Comparison of ENCODE assay signal across 37 cellular contexts in the genomic region with DNA sequence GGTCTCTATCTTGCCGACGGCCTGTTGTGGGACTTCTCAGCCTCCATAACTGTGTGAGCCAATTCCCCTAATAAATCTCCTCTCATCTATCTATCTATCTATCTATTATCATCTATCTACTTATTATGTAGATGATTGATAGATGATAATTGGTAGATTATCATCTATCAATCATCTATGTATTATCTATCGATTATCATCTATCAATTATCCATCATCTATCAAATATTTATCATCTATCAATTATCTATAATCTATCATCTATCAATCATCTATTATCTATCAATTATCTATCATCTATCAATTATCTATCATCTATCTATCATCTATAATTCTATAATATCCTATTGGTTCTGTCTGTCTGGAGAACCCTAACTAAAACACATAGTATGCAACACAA. TPM values are rescaled to one million over a fixed set of nuclear protein-coding genes. Genes with fewer than 3 reads are reported as not detected.
DNase-seq lines count a peak whose midpoint lies in the region; ATAC-seq, FAIRE-seq and TF ChIP-seq lines count a peak whose summit lies in the region.
"Had no signal": no experiment of that assay in that cellular context is flagged by ENCODE, and none has a peak within 500 bp of the region (broad histone marks: within the 10 kb centered on the region; RNA-seq: fewer than 3 reads in every experiment).

No MANE protein-coding gene starts in this region.

- BruUV-seq in K562 (replicated peaks; lab: Mats Ljungman, UMichigan) = no TSS peak

- H3K9ac ChIP-seq in K562 (ENCODE audit: insufficient read depth in 1 of 2, low read depth in 2 of 2, low read length in 2 of 2) = no peak overlapping the region
- H3K9ac ChIP-seq: BLaER1; BLaER1 treated with 17β-estradiol and CSF1 and Interleukin-3, amounts not matched to agents 10 nM and 100 nM had no signal

- no peaks in the 10 kb centered on the region for H3K36me3 ChIP-seq in K562 (ENCODE audit: control insufficient read depth, insufficient read depth, low read length)
- H3K36me3 ChIP-seq: BLaER1; BLaER1 treated with 17β-estradiol and CSF1 and Interleukin-3, amounts not matched to agents 10 nM and 100 nM had no signal

- no peak for TF ChIP-seq POLR2A in K562 (conservative IDR thresholded peaks at IDR 0.05)

- TF ChIP-seq CTCF in K562 (IDR thresholded peaks at IDR 0.05 in 2 of 3, conservative IDR thresholded peaks at IDR 0.05 in 1 of 3; ENCODE audit: insufficient read depth in 2 of 3, low read depth in 1 of 3, low read length in 3 of 3) = no peak

- no peak for TF ChIP-seq RAD21 in K562 (CRISPR knock-in tag; conservative IDR thresholded peaks at IDR 0.05 in 1 of 2, IDR thresholded peaks at IDR 0.05 in 1 of 2)

- DNase-seq in K562 (ENCODE audit: extremely low read depth in 1 of 4, low spot score in 3 of 4) (no peak), occipital lobe (lab: John Stamatoyannopoulos, UW) (no peak)
- DNase-seq: 8988T; ACHN; AML-193; BE2C; C1 segment of cervical spinal cord; Caco-2; Calu3; CD4-positive, alpha-beta memory T cell; CD4-positive, alpha-beta T cell; CD4-positive, CD25-positive, alpha-beta regulatory T cell; CD8-positive, alpha-beta memory T cell; CD8-positive, alpha-beta T cell; COR-L47; DMS 273 treated with DMSO at 0.1 percent for 48 hours; DMS153; DMS53; DMS79; DMS79 treated with DMSO at 0.1 percent for 48 hours; DND-41; EL had no signal

- H3K4me2 ChIP-seq in K562 (ENCODE audit: insufficient read depth, low read length) = no peak overlapping the region
- H3K4me2 ChIP-seq: A549; BLaER1; BLaER1 treated with 17β-estradiol and CSF1 and Interleukin-3, amounts not matched to agents 10 nM and 100 nM had no signal

- no peak overlapping the region for H3K4me3 ChIP-seq in K562
- H3K4me3 ChIP-seq: A549; BLaER1; BLaER1 treated with 17β-estradiol and CSF1 and Interleukin-3, amounts not matched to agents 10 nM and 100 nM had no signal

- H3K79me2 ChIP-seq in K562 (ENCODE audit: control insufficient read depth, insufficient read depth, low read length) = no peaks in the 10 kb centered on the region

- CTCF ChIA-PET in K562 (lab: Yijun Ruan, JAX; ENCODE audit: low intra/inter-chr PET ratio) = no interaction called here

- no peaks in the 10 kb centered on the region for H3K4me1 ChIP-seq in K562 (replicated peaks in 1 of 2; ENCODE audit: control insufficient read depth in 2 of 2, insufficient read depth in 2 of 2, low read length in 2 of 2)
- H3K4me1 ChIP-seq: A549; BE2C; BLaER1; BLaER1 treated with 17β-estradiol and CSF1 and Interleukin-3, amounts not matched to agents 10 nM and 100 nM; Caco-2 had no signal

- no peak for ATAC-seq in K562
- no peak for ATAC-seq in activated CD4-positive, CD25-positive, alpha-beta regulatory T cell treated with anti-CD3 and anti-CD28 coated beads, Interleukin-2, amount 50 U/mL, for 24 hours
- ATAC-seq: A549; CD8-positive, alpha-beta T cell had no signal

- in situ Hi-C loops in K562 (cut with MboI) = no loop called here

- no peak for TF ChIP-seq EP300 in K562 (IDR thresholded peaks at IDR 0.05; ENCODE audit: low read length)

- POLR2A ChIA-PET in K562 (lab: Yijun Ruan, JAX) = no interaction called here

- no peaks in the 10 kb centered on the region for H3K27me3 ChIP-seq in K562 (ENCODE audit: control insufficient read depth in 2 of 2, insufficient read depth in 2 of 2, low read length in 2 of 2)
- H3K27me3 ChIP-seq: BE2C; BLaER1; BLaER1 treated with 17β-estradiol and CSF1 and Interleukin-3, amounts not matched to agents 10 nM and 100 nM had no signal

- FAIRE-seq in K562 (lab: Jason Lieb, UNC) (no peak), colon (lab: Jason Lieb, UNC) (peak; percentile 10)
- FAIRE-seq: A204.1, A549, D721Med had no signal

- intact Hi-C loops in K562 (cut with micrococcal nuclease) = no loop called here

- no peaks in the 10 kb centered on the region for H3K9me3 ChIP-seq in K562 (replicated peaks; ENCODE audit: control insufficient read depth, insufficient read depth, low read depth, low read length)
- H3K9me3 ChIP-seq: A549, Caco-2 had no signal

- WGBS in K562 (ENCODE audit: insufficient coverage, low coverage, missing lambda C conversion rate) = 0% methylated on average over 3 of the region's 3 CpGs

- H4K20me1 ChIP-seq in K562 (replicated peaks; ENCODE audit: control insufficient read depth, insufficient read depth, low read length) = no peaks in the 10 kb centered on the region
- H4K20me1 ChIP-seq: BLaER1; BLaER1 treated with 17β-estradiol and CSF1 and Interleukin-3, amounts not matched to agents 10 nM and 100 nM had no signal

- no peak overlapping the region for H2AFZ ChIP-seq in K562 (ENCODE audit: low read depth, low read length)

- no peaks in the 10 kb centered on the region for H3K9me1 ChIP-seq in K562 (ENCODE audit: control insufficient read depth, insufficient read depth, low read length)

- no peak overlapping the region for H3K27ac ChIP-seq in K562 (ENCODE audit: extremely low read depth, low read depth, low read length)
- H3K27ac ChIP-seq: 22Rv1; A549; BLaER1; BLaER1 treated with 17β-estradiol and CSF1 and Interleukin-3, amounts not matched to agents 10 nM and 100 nM; C4-2B had no signal

TF ChIP-seq in K562, 482 proteins besides CTCF, POLR2A, EP300 and RAD21:
- TF ChIP-seq, protein P1, sequence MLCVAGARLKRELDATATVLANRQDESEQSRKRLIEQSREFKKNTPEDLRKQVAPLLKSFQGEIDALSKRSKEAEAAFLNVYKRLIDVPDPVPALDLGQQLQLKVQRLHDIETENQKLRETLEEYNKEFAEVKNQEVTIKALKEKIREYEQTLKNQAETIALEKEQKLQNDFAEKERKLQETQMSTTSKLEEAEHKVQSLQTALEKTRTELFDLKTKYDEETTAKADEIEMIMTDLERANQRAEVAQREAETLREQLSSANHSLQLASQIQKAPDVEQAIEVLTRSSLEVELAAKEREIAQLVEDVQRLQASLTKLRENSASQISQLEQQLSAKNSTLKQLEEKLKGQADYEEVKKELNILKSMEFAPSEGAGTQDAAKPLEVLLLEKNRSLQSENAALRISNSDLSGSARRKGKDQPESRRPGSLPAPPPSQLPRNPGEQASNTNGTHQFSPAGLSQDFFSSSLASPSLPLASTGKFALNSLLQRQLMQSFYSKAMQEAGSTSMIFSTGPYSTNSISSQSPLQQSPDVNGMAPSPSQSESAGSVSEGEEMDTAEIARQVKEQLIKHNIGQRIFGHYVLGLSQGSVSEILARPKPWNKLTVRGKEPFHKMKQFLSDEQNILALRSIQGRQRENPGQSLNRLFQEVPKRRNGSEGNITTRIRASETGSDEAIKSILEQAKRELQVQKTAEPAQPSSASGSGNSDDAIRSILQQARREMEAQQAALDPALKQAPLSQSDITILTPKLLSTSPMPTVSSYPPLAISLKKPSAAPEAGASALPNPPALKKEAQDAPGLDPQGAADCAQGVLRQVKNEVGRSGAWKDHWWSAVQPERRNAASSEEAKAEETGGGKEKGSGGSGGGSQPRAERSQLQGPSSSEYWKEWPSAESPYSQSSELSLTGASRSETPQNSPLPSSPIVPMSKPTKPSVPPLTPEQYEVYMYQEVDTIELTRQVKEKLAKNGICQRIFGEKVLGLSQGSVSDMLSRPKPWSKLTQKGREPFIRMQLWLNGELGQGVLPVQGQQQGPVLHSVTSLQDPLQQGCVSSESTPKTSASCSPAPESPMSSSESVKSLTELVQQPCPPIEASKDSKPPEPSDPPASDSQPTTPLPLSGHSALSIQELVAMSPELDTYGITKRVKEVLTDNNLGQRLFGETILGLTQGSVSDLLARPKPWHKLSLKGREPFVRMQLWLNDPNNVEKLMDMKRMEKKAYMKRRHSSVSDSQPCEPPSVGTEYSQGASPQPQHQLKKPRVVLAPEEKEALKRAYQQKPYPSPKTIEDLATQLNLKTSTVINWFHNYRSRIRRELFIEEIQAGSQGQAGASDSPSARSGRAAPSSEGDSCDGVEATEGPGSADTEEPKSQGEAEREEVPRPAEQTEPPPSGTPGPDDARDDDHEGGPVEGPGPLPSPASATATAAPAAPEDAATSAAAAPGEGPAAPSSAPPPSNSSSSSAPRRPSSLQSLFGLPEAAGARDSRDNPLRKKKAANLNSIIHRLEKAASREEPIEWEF (CRISPR knock-in tag; IDR thresholded peaks at IDR 0.05) = peak; percentile 98
- TF ChIP-seq, protein P2, sequence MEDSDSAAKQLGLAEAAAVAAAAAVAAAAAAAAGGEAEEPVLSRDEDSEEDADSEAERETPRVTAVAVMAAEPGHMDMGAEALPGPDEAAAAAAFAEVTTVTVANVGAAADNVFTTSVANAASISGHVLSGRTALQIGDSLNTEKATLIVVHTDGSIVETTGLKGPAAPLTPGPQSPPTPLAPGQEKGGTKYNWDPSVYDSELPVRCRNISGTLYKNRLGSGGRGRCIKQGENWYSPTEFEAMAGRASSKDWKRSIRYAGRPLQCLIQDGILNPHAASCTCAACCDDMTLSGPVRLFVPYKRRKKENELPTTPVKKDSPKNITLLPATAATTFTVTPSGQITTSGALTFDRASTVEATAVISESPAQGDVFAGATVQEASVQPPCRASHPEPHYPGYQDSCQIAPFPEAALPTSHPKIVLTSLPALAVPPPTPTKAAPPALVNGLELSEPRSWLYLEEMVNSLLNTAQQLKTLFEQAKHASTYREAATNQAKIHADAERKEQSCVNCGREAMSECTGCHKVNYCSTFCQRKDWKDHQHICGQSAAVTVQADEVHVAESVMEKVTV (CRISPR knock-in tag; IDR thresholded peaks at IDR 0.05) = no peak

RNA-seq across cellular contexts. Expression of a gene that starts 33.5 kb away (rescaled TPM):
- not detected in 2 replicates for total RNA-seq in K562 (2011; cell fraction: chromatin; rRNA removed; ENCODE audit: low replicate concordance)
- total RNA-seq in K562 (2011; cell fraction: nucleolus; rRNA removed) = not detected in 2 replicates
- total RNA-seq in K562 (2011; cell fraction: nucleoplasm; rRNA removed) = not detected in 2 replicates
- not detected in 2 replicates for total RNA-seq in K562 (2014; rRNA removed)
- not detected in 2 replicates for total RNA-seq in K562 (2014; rRNA removed; fragmentation: Illumina TruSeq; extraction: Trizol)
- not detected in 2 replicates for total RNA-seq in K562 (2015; rRNA removed; fragmentation: Illumina TruSeq; extraction: Trizol)
- total RNA-seq in K562 (2021) = not detected in 2 replicates
- polyA plus RNA-seq in K562 (2011; rRNA removed) = not detected in 2 replicates
- polyA plus RNA-seq in K562 (2011; cell fraction: cytosol; rRNA removed) = 0.01 TPM in 1 of 2 replicates, not detected in the other
- polyA plus RNA-seq in K562 (2011; cell fraction: nucleus; rRNA removed) = not detected in 2 replicates
- polyA plus RNA-seq in K562 (2012) = not detected in 2 replicates
- not detected in 2 replicates for polyA plus RNA-seq in K562 (2014; fragmentation: Illumina TruSeq; extraction: Trizol)
- not detected for polyA plus RNA-seq in K562 (2014; fragmentation: Nextera tagmentation; extraction: Ambion mirVana)
- not detected in 2 replicates for polyA plus RNA-seq in K562 (2014; rRNA removed)
- not detected in 2 replicates for polyA minus RNA-seq in K562 (2011; rRNA and poly(A)+ RNA removed)
- not detected in 2 replicates for polyA minus RNA-seq in K562 (2011; cell fraction: cytosol; rRNA and poly(A)+ RNA removed)
- polyA minus RNA-seq in K562 (2011; cell fraction: nucleus; rRNA and poly(A)+ RNA removed) = not detected in 2 replicates
- 1.1 TPM for total RNA-seq in occipital lobe
- total RNA-seq: A172, A673, B cell, Caco-2, Calu3, Daoy had no signal
- polyA plus RNA-seq: A549, AG04450, BJ had no signal
